Comparison of ENCODE assay signal across 19 cellular contexts in genomic region chr13:42788601-42789000, GRCh38. TPM values are rescaled to one million over a fixed set of nuclear protein-coding genes. Genes with fewer than 3 reads are reported as not detected.
DNase-seq lines count a peak whose midpoint lies in the region; ATAC-seq and TF ChIP-seq lines count a peak whose summit lies in the region.
"Had no signal": no experiment of that assay in that cellular context is flagged by ENCODE, and none has a peak within 500 bp of the region (broad histone marks: within the 10 kb centered on the region; RNA-seq: fewer than 3 reads in every experiment).

No MANE protein-coding gene starts in this region.

- H3K27ac ChIP-seq in PC-3 (ENCODE audit: low read length) (peak overlapping the region; percentile 92), thoracic aorta (peak overlapping the region in 1 of 2 donors; percentile 25), lower lobe of right lung (no peak overlapping the region)

- no peaks in the 10 kb centered on the region for H3K9me2 ChIP-seq in PC-3 (replicated peaks; ENCODE audit: low read length)

- no peaks in the 10 kb centered on the region for H4K20me1 ChIP-seq in PC-3 (ENCODE audit: low read length)

- H3K36me3 ChIP-seq in PC-3 (ENCODE audit: low read depth, low read length) (no peaks in the 10 kb centered on the region), thoracic aorta (no peaks in the 10 kb centered on the region), lower lobe of right lung (no peaks in the 10 kb centered on the region)
- H3K36me3 ChIP-seq: HAP-1 had no signal

- H3K9me3 ChIP-seq in PC-3 (ENCODE audit: low read length) (no peaks in the 10 kb centered on the region), thoracic aorta (no peaks in the 10 kb centered on the region), lower lobe of right lung (no peaks in the 10 kb centered on the region)
- H3K9me3 ChIP-seq: HAP-1 had no signal

- H3F3A ChIP-seq in PC-3 (ENCODE audit: low read length, unreplicated experiment): no peaks in the 10 kb centered on the region

- H3K27me3 ChIP-seq in PC-3 (ENCODE audit: low read length) (no peaks in the 10 kb centered on the region), thoracic aorta (replicated peaks; ENCODE audit: insufficient read depth) (no peaks in the 10 kb centered on the region), lower lobe of right lung (ENCODE audit: low read depth) (no peaks in the 10 kb centered on the region)

- intact Hi-C loops in PC-3 (cut with micrococcal nuclease): no loop called here
- intact Hi-C loops in lower lobe of right lung (cut with DNase I): no loop called here

- CTCF ChIA-PET in PC-3 (lab: Charles Lee): no interaction called here

- peaks cover 30% of the 10 kb centered on the region for H3K4me1 ChIP-seq in PC-3 (ENCODE audit: insufficient read depth, low read length)
- peaks cover 0 to 19% of the 10 kb centered on the region in 2 donors for H3K4me1 ChIP-seq in thoracic aorta (ENCODE audit: control insufficient read depth in 1 of 2, low read depth in 2 of 2)
- no peaks in the 10 kb centered on the region for H3K4me1 ChIP-seq in lower lobe of right lung
- H3K4me1 ChIP-seq: HAP-1 had no signal

- H3K4me3 ChIP-seq in PC-3 (ENCODE audit: low read length) (peak overlapping the region; percentile 16; the same call in 1 of the 2 replicates), thoracic aorta (no peak overlapping the region), lower lobe of right lung (no peak overlapping the region)
- H3K4me3 ChIP-seq: HAP-1 had no signal

- BruUV-seq in PC-3 (replicated peaks; lab: Mats Ljungman, UMichigan): no TSS peak

- peak overlapping the region; percentile 70 for H3K4me2 ChIP-seq in PC-3 (ENCODE audit: low read length)

- DNase-seq in ELR (ENCODE audit: low read depth) (peak; percentile 3), PC-3 (peak; percentile 72), foreskin melanocyte (peak; percentile 22), thoracic aorta (ENCODE audit: low spot score) (no peak), SK-N-DZ (ENCODE audit: low spot score) (no peak), NCI-H526 (lab: John Stamatoyannopoulos, UW) (no peak), lower lobe of right lung (no peak), occipital lobe (lab: John Stamatoyannopoulos, UW) (no peak)
- DNase-seq: C1 segment of cervical spinal cord; CD4-positive, alpha-beta memory T cell; COR-L47; DMS153; DND-41; GOT3; HFFc6 had no signal

- POLR2A ChIA-PET in PC-3 (lab: Charles Lee; ENCODE audit: unreplicated experiment): no interaction called here

- no peak overlapping the region for H2AFZ ChIP-seq in PC-3 (ENCODE audit: low read length)

- peak overlapping the region; percentile 57 for H3K9ac ChIP-seq in PC-3 (ENCODE audit: low read length)

- TF ChIP-seq CTCF in PC-3 (conservative IDR thresholded peaks at IDR 0.05; ENCODE audit: low read depth, low read length) (no peak), thoracic aorta (IDR thresholded peaks at IDR 0.05) (no peak), lower lobe of right lung (IDR thresholded peaks at IDR 0.05) (no peak)

- no peaks in the 10 kb centered on the region for H3K79me2 ChIP-seq in PC-3 (ENCODE audit: low read length)

- peak; percentile 75 for ATAC-seq in PC-3
- peak; percentile 27 for ATAC-seq in thoracic aorta (ENCODE audit: insufficient number of reproducible peaks, low FRiP score, low read depth)
- ATAC-seq in lower lobe of right lung: no peak

RNA-seq across cellular contexts. Expression of gene FAM216B, which starts 7.2 kb away (rescaled TPM):
- total RNA-seq in PC-3 (2014; rRNA removed) (not detected in 2 replicates), thoracic aorta (not detected), lower lobe of right lung (17.0 TPM), occipital lobe (0.78 TPM)
- polyA plus RNA-seq in SK-N-DZ (2014; cell fraction: cytosol; rRNA removed): not detected in 2 replicates
- not detected in 2 replicates for polyA plus RNA-seq in SK-N-DZ (2014; cell fraction: nucleus; rRNA removed)
- total RNA-seq: A172; A673; CD4-positive, alpha-beta memory T cell; HFFc6 had no signal
- polyA plus RNA-seq: BJ; CD4-positive, alpha-beta memory T cell had no signal

Comparison
In these comparisons a context has a peak if more than half of its experiments do, and no peak if none do; other contexts are left out.
1. DNase-seq: peak in ELR (single experiment), PC-3 (single experiment) and foreskin melanocyte (single experiment); none in thoracic aorta (single experiment), SK-N-DZ (single experiment), NCI-H526 (0 of 2), lower lobe of right lung (single experiment) and occipital lobe (single experiment).
2. ATAC-seq: peak in PC-3 (single experiment) and thoracic aorta (single experiment); none in lower lobe of right lung (0 of 2).
3. RNA of gene FAM216B, which starts 7.2 kb away (total RNA-seq): 17.0 TPM in lower lobe of right lung (single experiment); 0.78 TPM in occipital lobe (single experiment), not detected in PC-3 and not detected in thoracic aorta; every median in the first group is over 10 times any median in the second.